ENCODE assay signal across 15 cellular contexts in genomic region chr22:29292379-29292778, GRCh38. TPM values are rescaled to one million over a fixed set of nuclear protein-coding genes. Genes with fewer than 3 reads are reported as not detected.
DNase-seq lines count a peak whose midpoint lies in the region; ATAC-seq, FAIRE-seq and TF ChIP-seq lines count a peak whose summit lies in the region.
"Had no signal": no experiment of that assay in that cellular context is flagged by ENCODE, and none has a peak within 500 bp of the region (broad histone marks: within the 10 kb centered on the region; RNA-seq: fewer than 3 reads in every experiment).

No MANE protein-coding gene starts in this region.

- no peak for ATAC-seq in activated CD8-positive, alpha-beta T cell treated with anti-CD3 and anti-CD28 coated beads, Interleukin-2, amount 10 ng/mL, durations not matched to agents 7 days and 5 days
- no peak for ATAC-seq in activated CD8-positive, alpha-beta T cell treated with anti-CD3 and anti-CD28 coated beads for 36 hours
- ATAC-seq in memory B cell (ENCODE audit: low read depth) (no peak), HG03520 (IDR thresholded peaks at IDR 0.05; ENCODE audit: unreplicated experiment) (no peak)
- no peak for ATAC-seq in stimulated activated naive B cell treated with anti-CD40 and anti-IgM and Interleukin-4, amounts not matched to agents 10 μg/mL and 1 μg/mL and 100 μg/mL, for 72 hours (replicated peaks)
- no peak for ATAC-seq in stimulated activated naive CD8-positive, alpha-beta T cell treated with anti-CD3 and anti-CD28 coated beads, Interleukin-15, Interleukin-2, amounts not matched to agents 100 U/mL and 50 U/mL, for 24 hours
- ATAC-seq: A549 had no signal

- TF ChIP-seq POLR2A in GM12891 (IDR thresholded peaks at IDR 0.05; ENCODE audit: low read depth, low read length) = no peak

- H3K36me3 Mint-ChIP-seq in activated CD8-positive, alpha-beta T cell treated with anti-CD3 and anti-CD28 coated beads, Interleukin-2, amount 10 ng/mL, durations not matched to agents 7 days and 5 days (ENCODE audit: low read depth) = peaks cover 80% of the 10 kb centered on the region
- H3K36me3 Mint-ChIP-seq in activated CD8-positive, alpha-beta T cell treated with anti-CD3 and anti-CD28 coated beads for 36 hours (ENCODE audit: low read depth) = peaks cover 64% of the 10 kb centered on the region
- H3K36me3 Mint-ChIP-seq in memory B cell = peaks cover 38% of the 10 kb centered on the region
- H3K36me3 Mint-ChIP-seq in stimulated activated naive B cell treated with anti-CD40 and anti-IgM and Interleukin-4, amounts not matched to agents 10 μg/mL and 1 μg/mL and 100 μg/mL, for 72 hours = peaks cover 36 to 52% of the 10 kb centered on the region in 2 donors

- H3K4me1 Mint-ChIP-seq in activated CD8-positive, alpha-beta T cell treated with anti-CD3 and anti-CD28 coated beads, Interleukin-2, amount 10 ng/mL, durations not matched to agents 7 days and 5 days (ENCODE audit: low read depth) = peaks cover 5% of the 10 kb centered on the region
- H3K4me1 Mint-ChIP-seq in activated CD8-positive, alpha-beta T cell treated with anti-CD3 and anti-CD28 coated beads for 36 hours (ENCODE audit: low read depth) = peaks cover 9% of the 10 kb centered on the region
- H3K4me1 Mint-ChIP-seq in memory B cell = peaks cover 3% of the 10 kb centered on the region
- peaks cover 16 to 17% of the 10 kb centered on the region in 2 donors for H3K4me1 Mint-ChIP-seq in stimulated activated naive B cell treated with anti-CD40 and anti-IgM and Interleukin-4, amounts not matched to agents 10 μg/mL and 1 μg/mL and 100 μg/mL, for 72 hours
- H3K4me1 Mint-ChIP-seq: CD14-positive monocyte had no signal

- CTCF ChIA-PET in activated CD8-positive, alpha-beta T cell treated with anti-CD3 and anti-CD28 coated beads, Interleukin-2, amount 10 ng/mL, durations not matched to agents 7 days and 5 days (lab: Charles Lee) = no interaction called here
- CTCF ChIA-PET in activated CD8-positive, alpha-beta T cell treated with anti-CD3 and anti-CD28 coated beads for 36 hours (lab: Charles Lee) = interaction anchor here (1.4 kb wide), 1 partner anchor 20 kb away, joined by 3 read pairs; no protein-coding TSS in a partner anchor

- peak overlapping the region; percentile 20 for H3K27ac Mint-ChIP-seq in activated CD8-positive, alpha-beta T cell treated with anti-CD3 and anti-CD28 coated beads, Interleukin-2, amount 10 ng/mL, durations not matched to agents 7 days and 5 days
- H3K27ac Mint-ChIP-seq in activated CD8-positive, alpha-beta T cell treated with anti-CD3 and anti-CD28 coated beads for 36 hours = no peak overlapping the region
- H3K27ac Mint-ChIP-seq in memory B cell = peak overlapping the region; percentile 39
- H3K27ac Mint-ChIP-seq in stimulated activated naive B cell treated with anti-CD40 and anti-IgM and Interleukin-4, amounts not matched to agents 10 μg/mL and 1 μg/mL and 100 μg/mL, for 72 hours = peak overlapping the region; percentile 71

- H3K27me3 Mint-ChIP-seq in activated CD8-positive, alpha-beta T cell treated with anti-CD3 and anti-CD28 coated beads, Interleukin-2, amount 10 ng/mL, durations not matched to agents 7 days and 5 days (ENCODE audit: low read depth) = no peaks in the 10 kb centered on the region
- no peaks in the 10 kb centered on the region for H3K27me3 Mint-ChIP-seq in activated CD8-positive, alpha-beta T cell treated with anti-CD3 and anti-CD28 coated beads for 36 hours
- no peaks in the 10 kb centered on the region for H3K27me3 Mint-ChIP-seq in memory B cell
- H3K27me3 Mint-ChIP-seq in stimulated activated naive B cell treated with anti-CD40 and anti-IgM and Interleukin-4, amounts not matched to agents 10 μg/mL and 1 μg/mL and 100 μg/mL, for 72 hours = no peaks in the 10 kb centered on the region
- H3K27me3 Mint-ChIP-seq: CD4-positive, alpha-beta memory T cell had no signal

- POLR2A ChIA-PET in activated CD8-positive, alpha-beta T cell treated with anti-CD3 and anti-CD28 coated beads, Interleukin-2, amount 10 ng/mL, durations not matched to agents 7 days and 5 days (lab: Charles Lee) = no interaction called here
- POLR2A ChIA-PET in activated CD8-positive, alpha-beta T cell treated with anti-CD3 and anti-CD28 coated beads for 36 hours (lab: Charles Lee) = interaction anchor here (1.0 to 1.3 kb wide), 2 partner anchors 10 to 16 kb away, joined by 4 read pairs; no protein-coding TSS in a partner anchor

- no peaks in the 10 kb centered on the region for H3K9me3 Mint-ChIP-seq in activated CD8-positive, alpha-beta T cell treated with anti-CD3 and anti-CD28 coated beads, Interleukin-2, amount 10 ng/mL, durations not matched to agents 7 days and 5 days (ENCODE audit: insufficient read depth)
- H3K9me3 Mint-ChIP-seq in activated CD8-positive, alpha-beta T cell treated with anti-CD3 and anti-CD28 coated beads for 36 hours = no peaks in the 10 kb centered on the region
- H3K9me3 Mint-ChIP-seq in memory B cell = no peaks in the 10 kb centered on the region
- no peaks in the 10 kb centered on the region for H3K9me3 Mint-ChIP-seq in stimulated activated naive B cell treated with anti-CD40 and anti-IgM and Interleukin-4, amounts not matched to agents 10 μg/mL and 1 μg/mL and 100 μg/mL, for 72 hours
- H3K9me3 Mint-ChIP-seq: CD14-positive monocyte; CD4-positive, alpha-beta memory T cell had no signal

- no peak overlapping the region for H3K4me3 Mint-ChIP-seq in activated CD8-positive, alpha-beta T cell treated with anti-CD3 and anti-CD28 coated beads, Interleukin-2, amount 10 ng/mL, durations not matched to agents 7 days and 5 days
- no peak overlapping the region for H3K4me3 Mint-ChIP-seq in activated CD8-positive, alpha-beta T cell treated with anti-CD3 and anti-CD28 coated beads for 36 hours
- no peak overlapping the region for H3K4me3 Mint-ChIP-seq in memory B cell
- H3K4me3 Mint-ChIP-seq in stimulated activated naive B cell treated with anti-CD40 and anti-IgM and Interleukin-4, amounts not matched to agents 10 μg/mL and 1 μg/mL and 100 μg/mL, for 72 hours = no peak overlapping the region
- H3K4me3 Mint-ChIP-seq: CD14-positive monocyte; CD4-positive, alpha-beta memory T cell had no signal

- peak; percentile 51 for FAIRE-seq in GM12891 (lab: Jason Lieb, UNC)
- FAIRE-seq: A549 had no signal

- TF ChIP-seq CTCF in activated CD8-positive, alpha-beta T cell treated with anti-CD3 and anti-CD28 coated beads for 36 hours (IDR thresholded peaks at IDR 0.05) = no peak

- intact Hi-C loops in activated CD8-positive, alpha-beta T cell treated with anti-CD3 and anti-CD28 coated beads for 36 hours (cut with micrococcal nuclease) = no loop called here

- no peak for DNase-seq in activated CD8-positive, alpha-beta T cell treated with anti-CD3 and anti-CD28 coated beads, Interleukin-2, amount 10 ng/mL, durations not matched to agents 7 days and 5 days
- no peak for DNase-seq in activated CD8-positive, alpha-beta T cell treated with anti-CD3 and anti-CD28 coated beads for 36 hours
- DNase-seq in GM12891 (ENCODE audit: insufficient read length, low spot score) (no peak), memory B cell (ENCODE audit: low spot score in 2 of 2) (no peak)
- no peak for DNase-seq in stimulated activated naive B cell treated with anti-CD40 and anti-IgM and Interleukin-4, amounts not matched to agents 10 μg/mL and 1 μg/mL and 100 μg/mL, for 72 hours
- no peak for DNase-seq in stimulated activated naive CD8-positive, alpha-beta T cell treated with anti-CD3 and anti-CD28 coated beads, Interleukin-15, Interleukin-2, amounts not matched to agents 100 U/mL and 50 U/mL, for 24 hours
- DNase-seq: CD4-positive, alpha-beta memory T cell; DMS153; DMS79; GDM1; GOT3; H7 had no signal

TF ChIP-seq in GM12891, 5 proteins besides CTCF, POLR2A, EP300 and RAD21:
- TF ChIP-seq SPI1 (IDR thresholded peaks at IDR 0.05; ENCODE audit: low read depth, low read length) = no peak
- peak; percentile 22; the same call in 1 of the 2 replicates for TF ChIP-seq POLR2AphosphoS5 (IDR thresholded peaks at IDR 0.05; ENCODE audit: low read depth, low read length)

RNA-seq across cellular contexts. Expression of gene GAS2L1, which starts 14.1 kb away (rescaled TPM):
- total RNA-seq in activated CD8-positive, alpha-beta T cell treated with anti-CD3 and anti-CD28 coated beads, Interleukin-2, amount 10 ng/mL, durations not matched to agents 7 days and 5 days = 10 to 100 TPM; 10.9 to 11.4 TPM
- 1 to 10 TPM in 1 of 2 experiments, under 1 TPM in 1; 0.36 to 1.1 TPM for total RNA-seq in activated CD8-positive, alpha-beta T cell treated with anti-CD3 and anti-CD28 coated beads for 36 hours
- polyA plus RNA-seq in GM12891 (2012; ENCODE audit: low read depth, missing spikeins) = 0.21 TPM

RNA-seq across cellular contexts. Expression of gene RASL10A, which starts 23.1 kb away (rescaled TPM):
- 1 to 10 TPM; 1.4 to 1.6 TPM for total RNA-seq in activated CD8-positive, alpha-beta T cell treated with anti-CD3 and anti-CD28 coated beads, Interleukin-2, amount 10 ng/mL, durations not matched to agents 7 days and 5 days
- under 1 TPM in 1 of 2 experiments, not detected in 1; 0.56 TPM for total RNA-seq in activated CD8-positive, alpha-beta T cell treated with anti-CD3 and anti-CD28 coated beads for 36 hours
- polyA plus RNA-seq in GM12891 (2012; ENCODE audit: low read depth, missing spikeins) = 0.63 TPM
- polyA plus RNA-seq: CD4-positive, alpha-beta memory T cell had no signal

RNA-seq across cellular contexts. Expression of gene EWSR1, which starts 24.3 kb away (rescaled TPM):
- 100 to 1,000 TPM; 323 to 326 TPM for total RNA-seq in activated CD8-positive, alpha-beta T cell treated with anti-CD3 and anti-CD28 coated beads, Interleukin-2, amount 10 ng/mL, durations not matched to agents 7 days and 5 days
- 100 to 1,000 TPM; 307 to 315 TPM for total RNA-seq in activated CD8-positive, alpha-beta T cell treated with anti-CD3 and anti-CD28 coated beads for 36 hours
- 173 TPM for polyA plus RNA-seq in GM12891 (2012; ENCODE audit: low read depth, missing spikeins)

RNA-seq across cellular contexts. Expression of gene RHBDD3, which starts 24.6 kb away (rescaled TPM):
- total RNA-seq in activated CD8-positive, alpha-beta T cell treated with anti-CD3 and anti-CD28 coated beads, Interleukin-2, amount 10 ng/mL, durations not matched to agents 7 days and 5 days = 10 to 100 TPM; 30.0 to 34.7 TPM
- total RNA-seq in activated CD8-positive, alpha-beta T cell treated with anti-CD3 and anti-CD28 coated beads for 36 hours = 10 to 100 TPM; 24.5 to 25.4 TPM
- 11.0 TPM for polyA plus RNA-seq in GM12891 (2012; ENCODE audit: low read depth, missing spikeins)

Comparison
In these comparisons a context has a peak if more than half of its experiments do, and no peak if none do; other contexts are left out.
1. RNA of gene GAS2L1, which starts 14.1 kb away (total RNA-seq): 10.9 to 11.4 TPM in activated CD8-positive, alpha-beta T cell treated with anti-CD3 and anti-CD28 coated beads, Interleukin-2, amount 10 ng/mL, durations not matched to agents 7 days and 5 days; 0.36 to 1.1 TPM in activated CD8-positive, alpha-beta T cell treated with anti-CD3 and anti-CD28 coated beads for 36 hours; every median in the first group is over 4 times any median in the second.